In genomic region chr14:102232348-102232625, GRCh38 we compare ENCODE assay signal across 21 cellular contexts.
"Had no signal": no experiment of that assay in that cellular context is flagged by ENCODE, and none has a peak within 500 bp of the region (broad histone marks: within the 10 kb centered on the region; RNA-seq: fewer than 3 reads in every experiment).

No MANE protein-coding gene starts in this region.

- H3K36me3 ChIP-seq: right lobe of liver, spleen, thoracic aorta, transverse colon had no signal

- H3K27me3 ChIP-seq: foreskin keratinocyte, right lobe of liver, spleen, transverse colon had no signal

- H3K9me3 ChIP-seq: psoas muscle, right lobe of liver, spleen, thoracic aorta, transverse colon had no signal

- H3K9me3 Mint-ChIP-seq: dendritic cell treated with granulocyte-macrophage colony-stimulating factor and Interleukin-4, amounts not matched to agents 40 ng/mL and 50 ng/mL, for 4 days; effector memory CD8-positive, alpha-beta T cell; naive B cell; nephron; stimulated activated naive B cell treated with anti-CD40 and anti-IgM and Interleukin-4, amounts not matched to agents 10 μg/mL and 1 μg/mL and 100 μg/mL, for 72 hours; stimulated activated naive CD8-positive, alpha-beta T cell treated with anti-CD3 and anti-CD28 coated beads, Interleukin-15, amount 100 ng/mL, for 72 hours had no signal

- H3K4me3 ChIP-seq: lung, psoas muscle, right lobe of liver, spleen, thoracic aorta, transverse colon had no signal

- H3K27ac Mint-ChIP-seq: dendritic cell treated with granulocyte-macrophage colony-stimulating factor and Interleukin-4, amounts not matched to agents 40 ng/mL and 50 ng/mL, for 4 days; effector memory CD8-positive, alpha-beta T cell; nephron; stimulated activated naive B cell treated with anti-CD40 and anti-IgM and Interleukin-4, amounts not matched to agents 10 μg/mL and 1 μg/mL and 100 μg/mL, for 72 hours; stimulated activated naive CD8-positive, alpha-beta T cell treated with anti-CD3 and anti-CD28 coated beads, Interleukin-15, amount 100 ng/mL, for 72 hours had no signal

- H3K27me3 Mint-ChIP-seq: dendritic cell treated with granulocyte-macrophage colony-stimulating factor and Interleukin-4, amounts not matched to agents 40 ng/mL and 50 ng/mL, for 4 days; effector memory CD8-positive, alpha-beta T cell; naive B cell; stimulated activated naive CD8-positive, alpha-beta T cell treated with anti-CD3 and anti-CD28 coated beads, Interleukin-15, amount 100 ng/mL, for 72 hours had no signal

- H3K36me3 Mint-ChIP-seq: naive B cell; stimulated activated naive B cell treated with anti-CD40 and anti-IgM and Interleukin-4, amounts not matched to agents 10 μg/mL and 1 μg/mL and 100 μg/mL, for 72 hours had no signal

- H3K4me1 ChIP-seq: foreskin keratinocyte, psoas muscle, right lobe of liver had no signal

- ATAC-seq: effector memory CD8-positive, alpha-beta T cell; foreskin keratinocyte; left cardiac atrium; left ventricle myocardium superior; psoas muscle; right lobe of liver; stimulated activated naive B cell treated with anti-CD40 and anti-IgM and Interleukin-4, amounts not matched to agents 10 μg/mL and 1 μg/mL and 100 μg/mL, for 72 hours; stimulated activated naive CD8-positive, alpha-beta T cell treated with anti-CD3 and anti-CD28 coated beads, Interleukin-15, amount 100 ng/mL, for 72 hours had no signal

- H3K27ac ChIP-seq: foreskin keratinocyte, psoas muscle, right lobe of liver, spleen, thoracic aorta, transverse colon had no signal

- H3K4me1 Mint-ChIP-seq: naive B cell; nephron; stimulated activated naive B cell treated with anti-CD40 and anti-IgM and Interleukin-4, amounts not matched to agents 10 μg/mL and 1 μg/mL and 100 μg/mL, for 72 hours; stimulated activated naive CD8-positive, alpha-beta T cell treated with anti-CD3 and anti-CD28 coated beads, Interleukin-15, amount 100 ng/mL, for 72 hours had no signal

- DNase-seq: effector memory CD8-positive, alpha-beta T cell; erythroblast; foreskin keratinocyte; kidney; left cardiac atrium; left ventricle myocardium superior; mesenchymal stem cell; naive B cell; psoas muscle; right lobe of liver; spleen; stimulated activated CD4-positive, alpha-beta T cell treated with anti-CD3 and anti-CD28 coated beads, Interleukin-15, amount 100 ng/mL, for 24 hours; stimulated activated CD4-positive, alpha-beta T cell treated with anti-CD3 and anti-CD28 coated beads, Interleukin-1b, Interleukin-23, amount 100 ng/mL, for 48 hours; stimulated activated CD4-positive, alpha-beta T cell treated with anti-CD3 and anti-CD28 coated beads, Interleukin-4, amount 100 ng/mL, for 24 hours; stimulated activated naive B cell treated with anti-CD40 and anti-IgM and Interleukin-4, amounts not matched to agents 10 μg/mL and 1 μg/mL and 100 μg/mL, for 72 hours; stimulated activated naive CD8-positive, alpha-beta T cell treated with anti-CD3 and anti-CD28 coated beads, Interleukin-15, amount 100 ng/mL, for 72 hours; transverse colon had no signal

- H3K4me3 Mint-ChIP-seq: dendritic cell treated with granulocyte-macrophage colony-stimulating factor and Interleukin-4, amounts not matched to agents 40 ng/mL and 50 ng/mL, for 4 days; effector memory CD8-positive, alpha-beta T cell; naive B cell; nephron; stimulated activated naive B cell treated with anti-CD40 and anti-IgM and Interleukin-4, amounts not matched to agents 10 μg/mL and 1 μg/mL and 100 μg/mL, for 72 hours; stimulated activated naive CD8-positive, alpha-beta T cell treated with anti-CD3 and anti-CD28 coated beads, Interleukin-15, amount 100 ng/mL, for 72 hours had no signal
